1 cellular context compared by ENCODE assay signal in the genomic region with DNA sequence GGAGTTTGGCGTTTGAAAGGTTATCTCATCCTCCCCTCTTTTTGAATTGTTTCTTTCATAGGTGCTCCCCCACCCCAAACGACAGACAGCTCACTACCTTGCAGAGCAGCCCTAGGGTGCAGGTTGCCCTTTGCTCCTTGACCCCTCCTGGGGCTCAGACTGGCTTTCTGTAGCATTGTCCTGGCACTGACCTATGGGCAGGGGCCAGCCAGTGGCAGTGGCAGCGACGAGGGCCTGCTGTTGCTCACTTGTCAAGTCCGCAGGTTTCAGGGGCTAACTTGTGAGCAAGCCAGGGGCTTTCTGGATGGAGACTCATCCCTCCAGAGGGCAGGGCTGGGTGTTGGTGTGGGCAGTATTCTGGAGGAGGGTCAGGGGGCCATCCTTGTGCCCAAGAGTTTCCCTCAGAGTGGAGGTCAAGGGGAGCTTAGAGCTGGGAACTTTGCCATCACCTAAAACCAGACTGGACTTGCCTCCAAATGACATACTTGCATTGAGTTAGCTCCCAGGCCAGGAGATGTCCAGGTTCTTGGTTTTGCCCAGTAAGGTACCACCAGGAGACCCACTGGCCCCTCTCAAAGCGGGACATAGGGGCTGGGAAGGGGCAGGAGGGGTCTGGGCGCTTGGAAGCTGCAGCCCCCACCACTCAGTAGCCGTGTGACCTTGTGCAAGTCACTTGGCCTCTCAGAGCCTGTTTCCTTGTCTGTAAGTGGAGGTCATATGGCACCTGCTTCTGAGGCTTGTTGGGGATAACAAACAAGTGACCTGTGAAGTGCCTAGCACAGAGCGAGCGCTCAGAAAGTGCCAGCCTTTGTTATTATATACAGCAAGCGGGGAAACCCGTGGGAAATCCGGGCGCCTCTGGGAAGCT.
TF ChIP-seq lines count a peak whose summit lies in the region.

No MANE protein-coding gene starts in this region.

TF ChIP-seq in HCT116, 20 proteins besides CTCF, POLR2A, EP300 and RAD21 (continued from another document):
- TF ChIP-seq, protein P1, sequence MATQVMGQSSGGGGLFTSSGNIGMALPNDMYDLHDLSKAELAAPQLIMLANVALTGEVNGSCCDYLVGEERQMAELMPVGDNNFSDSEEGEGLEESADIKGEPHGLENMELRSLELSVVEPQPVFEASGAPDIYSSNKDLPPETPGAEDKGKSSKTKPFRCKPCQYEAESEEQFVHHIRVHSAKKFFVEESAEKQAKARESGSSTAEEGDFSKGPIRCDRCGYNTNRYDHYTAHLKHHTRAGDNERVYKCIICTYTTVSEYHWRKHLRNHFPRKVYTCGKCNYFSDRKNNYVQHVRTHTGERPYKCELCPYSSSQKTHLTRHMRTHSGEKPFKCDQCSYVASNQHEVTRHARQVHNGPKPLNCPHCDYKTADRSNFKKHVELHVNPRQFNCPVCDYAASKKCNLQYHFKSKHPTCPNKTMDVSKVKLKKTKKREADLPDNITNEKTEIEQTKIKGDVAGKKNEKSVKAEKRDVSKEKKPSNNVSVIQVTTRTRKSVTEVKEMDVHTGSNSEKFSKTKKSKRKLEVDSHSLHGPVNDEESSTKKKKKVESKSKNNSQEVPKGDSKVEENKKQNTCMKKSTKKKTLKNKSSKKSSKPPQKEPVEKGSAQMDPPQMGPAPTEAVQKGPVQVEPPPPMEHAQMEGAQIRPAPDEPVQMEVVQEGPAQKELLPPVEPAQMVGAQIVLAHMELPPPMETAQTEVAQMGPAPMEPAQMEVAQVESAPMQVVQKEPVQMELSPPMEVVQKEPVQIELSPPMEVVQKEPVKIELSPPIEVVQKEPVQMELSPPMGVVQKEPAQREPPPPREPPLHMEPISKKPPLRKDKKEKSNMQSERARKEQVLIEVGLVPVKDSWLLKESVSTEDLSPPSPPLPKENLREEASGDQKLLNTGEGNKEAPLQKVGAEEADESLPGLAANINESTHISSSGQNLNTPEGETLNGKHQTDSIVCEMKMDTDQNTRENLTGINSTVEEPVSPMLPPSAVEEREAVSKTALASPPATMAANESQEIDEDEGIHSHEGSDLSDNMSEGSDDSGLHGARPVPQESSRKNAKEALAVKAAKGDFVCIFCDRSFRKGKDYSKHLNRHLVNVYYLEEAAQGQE (IDR thresholded peaks at IDR 0.05; ENCODE audit: low read depth) = no peak
- TF ChIP-seq EZH2phosphoT487 (IDR thresholded peaks at IDR 0.05; ENCODE audit: borderline replicate concordance) (no peak), POLR2AphosphoS5 (IDR thresholded peaks at IDR 0.05; ENCODE audit: low read depth, low read length) (no peak), FOSL1 (IDR thresholded peaks at IDR 0.05; ENCODE audit: low read depth) (no peak), CBX3 (IDR thresholded peaks at IDR 0.05; ENCODE audit: low read depth) (no peak), CEBPB (IDR thresholded peaks at IDR 0.05; ENCODE audit: low read depth) (no peak)
- TF ChIP-seq, protein P2, sequence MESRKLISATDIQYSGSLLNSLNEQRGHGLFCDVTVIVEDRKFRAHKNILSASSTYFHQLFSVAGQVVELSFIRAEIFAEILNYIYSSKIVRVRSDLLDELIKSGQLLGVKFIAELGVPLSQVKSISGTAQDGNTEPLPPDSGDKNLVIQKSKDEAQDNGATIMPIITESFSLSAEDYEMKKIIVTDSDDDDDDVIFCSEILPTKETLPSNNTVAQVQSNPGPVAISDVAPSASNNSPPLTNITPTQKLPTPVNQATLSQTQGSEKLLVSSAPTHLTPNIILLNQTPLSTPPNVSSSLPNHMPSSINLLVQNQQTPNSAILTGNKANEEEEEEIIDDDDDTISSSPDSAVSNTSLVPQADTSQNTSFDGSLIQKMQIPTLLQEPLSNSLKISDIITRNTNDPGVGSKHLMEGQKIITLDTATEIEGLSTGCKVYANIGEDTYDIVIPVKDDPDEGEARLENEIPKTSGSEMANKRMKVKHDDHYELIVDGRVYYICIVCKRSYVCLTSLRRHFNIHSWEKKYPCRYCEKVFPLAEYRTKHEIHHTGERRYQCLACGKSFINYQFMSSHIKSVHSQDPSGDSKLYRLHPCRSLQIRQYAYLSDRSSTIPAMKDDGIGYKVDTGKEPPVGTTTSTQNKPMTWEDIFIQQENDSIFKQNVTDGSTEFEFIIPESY (IDR thresholded peaks at IDR 0.05; ENCODE audit: extremely low read depth, insufficient replicate concordance, low read length) = no peak
TF ChIP-seq in HCT116: peak in this region for 0.
